Comparison of ENCODE assay signal across 12 cellular contexts in the genomic region with DNA sequence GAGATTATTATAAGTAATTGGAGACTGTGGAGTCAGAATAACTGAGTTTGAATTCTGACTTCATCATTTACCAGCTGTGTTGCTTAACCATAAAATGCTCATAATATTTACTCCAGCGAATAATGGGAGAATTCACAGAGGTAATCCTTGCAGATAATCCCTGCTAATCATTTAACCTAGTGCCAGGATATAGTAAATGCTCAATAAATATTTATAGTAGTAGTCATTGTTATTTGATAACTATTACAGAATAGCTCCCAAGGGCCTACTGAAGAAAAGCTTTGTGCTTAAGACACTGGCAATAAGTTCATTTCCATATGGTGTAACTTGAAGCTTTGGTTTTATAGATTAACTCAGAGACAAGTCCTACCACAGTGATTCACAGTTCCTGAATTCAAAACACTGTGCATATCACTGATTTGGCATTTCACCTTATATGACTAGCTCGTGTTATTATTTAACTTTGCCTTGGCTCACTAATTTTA.
DNase-seq lines count a peak whose midpoint lies in the region; ATAC-seq, FAIRE-seq and TF ChIP-seq lines count a peak whose summit lies in the region.
"Had no signal": no experiment of that assay in that cellular context is flagged by ENCODE, and none has a peak within 500 bp of the region (broad histone marks: within the 10 kb centered on the region; RNA-seq: fewer than 3 reads in every experiment).

No MANE protein-coding gene starts in this region.

- no peak overlapping the region for H3K4me3 ChIP-seq in PC-9
- H3K4me3 ChIP-seq in fibroblast of villous mesenchyme (ENCODE audit: low read depth, low read length), result no peak overlapping the region

- H3K36me3 Mint-ChIP-seq in activated T-cell treated with anti-CD3 and anti-CD28 coated beads, Interleukin-2, amount 50 U/mL, for 4 hours (ENCODE audit: insufficient read depth), result no peaks in the 10 kb centered on the region
- no peaks in the 10 kb centered on the region for H3K36me3 Mint-ChIP-seq in natural killer cell

- no peaks in the 10 kb centered on the region for H3F3A ChIP-seq in PC-9 (ENCODE audit: insufficient read depth, low read depth)

- no peak overlapping the region for H3K27ac ChIP-seq in PC-9
- H3K27ac ChIP-seq: parathyroid adenoma had no signal

- H3K4me1 ChIP-seq in PC-9 (replicated peaks; ENCODE audit: insufficient read depth), result peaks cover 12% of the 10 kb centered on the region
- H3K4me1 ChIP-seq: parathyroid adenoma had no signal

- BruUV-seq in PC-9 (replicated peaks; lab: Mats Ljungman, UMichigan), result no TSS peak

- DNase-seq in Caki2 (ENCODE audit: low read depth) (peak; percentile 89), H54 (ENCODE audit: insufficient read length, low spot score) (peak; percentile 23), PC-9 (peak in 1 of 2 experiments; percentile 90), fibroblast of villous mesenchyme (ENCODE audit: low read depth) (peak; percentile 88), natural killer cell (no peak), T-helper 1 cell (no peak)
- DNase-seq in activated CD8-positive, alpha-beta memory T cell treated with anti-CD3 and anti-CD28 coated beads, Interleukin-2, amount 50 U/mL, for 48 hours, result no peak
- DNase-seq in activated T-cell treated with anti-CD3 and anti-CD28 coated beads, Interleukin-2, amount 50 U/mL, for 4 hours, result no peak
- DNase-seq: NCI-H446 treated with DMSO at 0.1 percent for 48 hours had no signal

- H2AFZ ChIP-seq in PC-9, result no peak overlapping the region
- H2AFZ ChIP-seq: parathyroid adenoma had no signal

- H3K27ac Mint-ChIP-seq in natural killer cell, result no peak overlapping the region

- in situ Hi-C loops in Caki2 (cut with HindIII; ENCODE audit: low pct_unique_long_range_greater_than_20kb, low sequenced_read_pairs), result loop anchor here (25.0 kb wide), 1 partner anchor 502 kb away; no protein-coding TSS in a partner anchor

- H3K36me3 ChIP-seq in PC-9 (ENCODE audit: low read depth), result no peaks in the 10 kb centered on the region

- no peaks in the 10 kb centered on the region for H3K27me3 ChIP-seq in PC-9 (ENCODE audit: insufficient read depth, low read depth)

- ATAC-seq in activated T-cell treated with anti-CD3 and anti-CD28 coated beads, Interleukin-2, amount 50 U/mL, for 4 hours, result no peak
- no peak for ATAC-seq in natural killer cell

- POLR2A ChIA-PET in PC-9 (lab: Charles Lee; ENCODE audit: unreplicated experiment), result interaction anchor here (0.5 to 0.7 kb wide), 2 partner anchors 165 to 502 kb away, joined by 4 to 6 read pairs; no protein-coding TSS in a partner anchor

- H3K4me3 Mint-ChIP-seq in activated T-cell treated with anti-CD3 and anti-CD28 coated beads, Interleukin-2, amount 50 U/mL, for 4 hours, result no peak overlapping the region
- H3K4me3 Mint-ChIP-seq in natural killer cell, result no peak overlapping the region

- H3K4me1 Mint-ChIP-seq in activated T-cell treated with anti-CD3 and anti-CD28 coated beads, Interleukin-2, amount 50 U/mL, for 4 hours (ENCODE audit: low read depth), result no peaks in the 10 kb centered on the region
- H3K4me1 Mint-ChIP-seq in natural killer cell, result no peaks in the 10 kb centered on the region

- TF ChIP-seq POLR2A in H54 (IDR thresholded peaks at IDR 0.05; ENCODE audit: low read depth, low read length), result no peak

- FAIRE-seq in H54 (lab: Jason Lieb, UNC), result peak; percentile 95
- FAIRE-seq: D721Med, GM19239 had no signal

- intact Hi-C loops in PC-9 (cut with micrococcal nuclease; ENCODE audit: unreplicated experiment) (no loop called here), natural killer cell (cut with micrococcal nuclease) (no loop called here)

- H3K9me3 Mint-ChIP-seq in activated T-cell treated with anti-CD3 and anti-CD28 coated beads, Interleukin-2, amount 50 U/mL, for 4 hours, result no peaks in the 10 kb centered on the region
- no peaks in the 10 kb centered on the region for H3K9me3 Mint-ChIP-seq in natural killer cell

- no peaks in the 10 kb centered on the region for H3K9me3 ChIP-seq in PC-9 (ENCODE audit: insufficient read depth, low read depth)

- H3K9me2 ChIP-seq in PC-9 (ENCODE audit: insufficient read depth), result no peaks in the 10 kb centered on the region

- H3K4me2 ChIP-seq in PC-9, result peak overlapping the region; percentile 30; the same call in 1 of the 2 replicates

- H3K79me2 ChIP-seq in PC-9 (ENCODE audit: low read depth), result no peaks in the 10 kb centered on the region
- H3K79me2 ChIP-seq: parathyroid adenoma had no signal

- TF ChIP-seq CTCF in PC-9 (conservative IDR thresholded peaks at IDR 0.05) (no peak), fibroblast of villous mesenchyme (IDR thresholded peaks at IDR 0.05; ENCODE audit: insufficient read depth, low read depth, low read length) (no peak), natural killer cell (IDR thresholded peaks at IDR 0.05) (no peak)

- no peaks in the 10 kb centered on the region for H4K20me1 ChIP-seq in PC-9 (ENCODE audit: insufficient read depth)

- no peaks in the 10 kb centered on the region for H3K27me3 Mint-ChIP-seq in activated T-cell treated with anti-CD3 and anti-CD28 coated beads, Interleukin-2, amount 50 U/mL, for 4 hours (ENCODE audit: low read depth)
- no peaks in the 10 kb centered on the region for H3K27me3 Mint-ChIP-seq in natural killer cell (ENCODE audit: low read depth in 2 of 2)

- CTCF ChIA-PET in PC-9 (lab: Charles Lee), result no interaction called here

Comparison
In these comparisons a context has a peak if more than half of its experiments do, and no peak if none do; other contexts are left out.
1. DNase-seq: peak in Caki2 (single experiment), H54 (single experiment) and fibroblast of villous mesenchyme (single experiment); none in activated CD8-positive, alpha-beta memory T cell treated with anti-CD3 and anti-CD28 coated beads, Interleukin-2, amount 50 U/mL, for 48 hours (single experiment), activated T-cell treated with anti-CD3 and anti-CD28 coated beads, Interleukin-2, amount 50 U/mL, for 4 hours (single experiment), natural killer cell (single experiment) and T-helper 1 cell (0 of 5).